1 cellular context compared by ENCODE assay signal in the genomic region with DNA sequence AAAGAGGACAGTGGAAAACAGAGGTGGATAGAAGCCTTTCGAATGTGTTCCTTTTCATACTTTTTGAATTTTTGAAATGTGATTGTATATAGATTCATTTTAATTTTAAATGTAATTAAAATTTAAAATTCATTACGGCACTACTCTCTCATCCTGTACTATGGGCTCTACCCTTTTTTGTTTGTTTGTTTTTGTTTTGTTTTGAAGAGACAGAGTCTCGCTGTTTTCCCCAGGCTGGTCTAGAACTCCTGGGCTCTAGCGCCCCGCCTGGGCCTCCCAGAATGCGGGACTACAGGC.
TF ChIP-seq lines count a peak whose summit lies in the region.

No MANE protein-coding gene starts in this region.

TF ChIP-seq in A549, 52 proteins besides CTCF, POLR2A, EP300 and RAD21 (continued from another document):
- no peak for TF ChIP-seq ATOH8 (CRISPR knock-in tag; IDR thresholded peaks at IDR 0.05; ENCODE audit: low read depth)
- TF ChIP-seq NPAS2 (CRISPR knock-in tag; IDR thresholded peaks at IDR 0.05; ENCODE audit: borderline replicate concordance) = no peak
- TF ChIP-seq KDM5A (IDR thresholded peaks at IDR 0.05) = no peak
- no peak for TF ChIP-seq NR3C1 (IDR thresholded peaks at IDR 0.05)
- no peak for TF ChIP-seq CBX8 (IDR thresholded peaks at IDR 0.05)
- TF ChIP-seq FOSL2 (IDR thresholded peaks at IDR 0.05) = no peak
- no peak for TF ChIP-seq FOSL2 (CRISPR knock-in tag; IDR thresholded peaks at IDR 0.05)
- no peak for TF ChIP-seq EHMT2 (IDR thresholded peaks at IDR 0.05; ENCODE audit: low read depth)
